In genomic region chr13:96661612-96662011, GRCh38 we compare ENCODE assay signal across 10 cellular contexts.
"Had no signal": no experiment of that assay in that cellular context is flagged by ENCODE, and none has a peak within 500 bp of the region (broad histone marks: within the 10 kb centered on the region; RNA-seq: fewer than 3 reads in every experiment).

No MANE protein-coding gene starts in this region.

- H3K9me3 ChIP-seq: HAP-1 had no signal

- H2AFZ ChIP-seq: GM23248, GM23338 had no signal

- H3K4me1 Mint-ChIP-seq: GM23338, H9 had no signal

- DNase-seq: GOT3, H7, H9, HFFc6 had no signal

- H3K4me1 ChIP-seq: HAP-1 had no signal

- H3K27ac ChIP-seq: GM23248 had no signal

- FAIRE-seq: H1, H54 had no signal

- H3K9ac ChIP-seq: GM23248 had no signal

- H3K4me3 ChIP-seq: GM23248, GM23338, HAP-1 had no signal

- ATAC-seq: GM23338, HCT116 had no signal

- H3K27ac Mint-ChIP-seq: GM23338, H9, HFFc6 had no signal

- H3K36me3 ChIP-seq: HAP-1 had no signal

- H3K4me2 ChIP-seq: GM23338 had no signal

- H3K4me3 Mint-ChIP-seq: GM23338, H9, HFFc6 had no signal
